9 cellular contexts compared by ENCODE assay signal in the genomic region with DNA sequence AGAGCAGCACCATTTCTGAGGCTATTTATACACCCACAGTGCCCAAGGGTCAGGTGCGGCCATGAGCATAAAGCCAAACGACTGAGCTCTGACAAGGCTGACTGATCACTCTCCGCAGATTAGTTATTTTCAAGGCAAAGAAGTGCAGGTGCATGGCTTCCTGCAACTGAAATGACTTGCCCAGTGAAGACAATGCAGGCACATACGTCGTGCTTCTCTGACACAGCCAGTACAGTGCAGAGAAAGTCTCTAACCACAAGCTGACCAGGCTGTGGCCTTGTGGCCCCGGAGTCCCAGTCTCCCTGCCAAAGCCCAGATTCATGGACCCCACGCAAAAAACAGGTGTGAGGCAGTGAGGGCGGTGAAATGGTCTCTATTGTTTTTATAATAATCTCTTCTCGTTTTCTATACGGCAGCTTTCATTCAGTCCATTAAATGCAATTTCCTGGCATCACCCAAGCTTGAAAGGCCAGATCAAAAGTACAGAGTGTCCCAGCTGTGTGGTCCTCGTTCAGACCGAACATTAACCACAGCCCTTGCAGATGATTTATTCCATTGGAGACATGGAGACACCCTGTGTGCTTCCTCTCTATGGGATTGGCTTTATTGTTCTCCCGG.
DNase-seq lines count a peak whose midpoint lies in the region; ATAC-seq and TF ChIP-seq lines count a peak whose summit lies in the region.
"Had no signal": no experiment of that assay in that cellular context is flagged by ENCODE, and none has a peak within 500 bp of the region (broad histone marks: within the 10 kb centered on the region; RNA-seq: fewer than 3 reads in every experiment).

No MANE protein-coding gene starts in this region.

- no TSS peak for BruUV-seq in OCI-LY7 (replicated peaks; lab: Mats Ljungman, UMichigan)

- TF ChIP-seq CTCF in OCI-LY7 (conservative IDR thresholded peaks at IDR 0.05; ENCODE audit: low read length) (no peak), hepatocyte (IDR thresholded peaks at IDR 0.05; ENCODE audit: poor library complexity) (no peak)

- CTCF ChIA-PET in OCI-LY7 (lab: Charles Lee; ENCODE audit: unreplicated experiment), result interaction anchor here (0.5 to 1.2 kb wide), 6 partner anchors 11 to 449 kb away, joined by 3 to 8 read pairs (median 3); no protein-coding TSS in a partner anchor

- ATAC-seq in GM19324 (IDR thresholded peaks at IDR 0.05; ENCODE audit: low FRiP score, unreplicated experiment), result peak; percentile 95
- peak; percentile 87 for ATAC-seq in HG03097 (IDR thresholded peaks at IDR 0.05; ENCODE audit: low FRiP score, unreplicated experiment)

- H4K20me1 ChIP-seq in BLaER1 (no peaks in the 10 kb centered on the region), OCI-LY7 (ENCODE audit: insufficient read depth, low read length) (no peaks in the 10 kb centered on the region), hepatocyte (ENCODE audit: insufficient read depth, poor library complexity, severe bottlenecking) (no peaks in the 10 kb centered on the region)

- H3K4me3 ChIP-seq in BLaER1 (peak overlapping the region; percentile 44), OCI-LY7 (ENCODE audit: low read depth, low read length, poor library complexity, severe bottlenecking) (peak overlapping the region; percentile 41), hepatocyte (no peak overlapping the region)

- no peaks in the 10 kb centered on the region for H3K9me2 ChIP-seq in OCI-LY7 (ENCODE audit: insufficient read depth, low read length)
- no peaks in the 10 kb centered on the region for H3K9me2 ChIP-seq in hepatocyte (replicated peaks; ENCODE audit: insufficient read depth)

- H3K36me3 ChIP-seq in BLaER1, result no peaks in the 10 kb centered on the region
- H3K36me3 ChIP-seq in OCI-LY7 (ENCODE audit: insufficient read depth, low read length), result 0 out of 2 replicates have a peak, but pooled peaks cover 2% of the 10 kb centered on the region
- no peaks in the 10 kb centered on the region for H3K36me3 ChIP-seq in hepatocyte (replicated peaks; ENCODE audit: insufficient read depth, low read depth)

- H3K9me3 ChIP-seq in BLaER1 (peaks cover 6% of the 10 kb centered on the region), OCI-LY7 (ENCODE audit: low read length) (no peaks in the 10 kb centered on the region), hepatocyte (ENCODE audit: low read depth) (no peaks in the 10 kb centered on the region)

- DNase-seq in OCI-LY7 (ENCODE audit: low spot score) (peak; percentile 97), activated T-cell treated with anti-CD3 and anti-CD28 coated beads for 4 hours (no peak), T-helper 2 cell (no peak), hepatocyte (ENCODE audit: low spot score) (no peak), NCI-H2029 treated with DMSO at 0.1 percent for 48 hours (lab: John Stamatoyannopoulos, UW) (no peak)
- DNase-seq: aorta had no signal

- intact Hi-C loops in OCI-LY7 (cut with micrococcal nuclease; ENCODE audit: unreplicated experiment), result loop anchor here (1.0 to 5.0 kb wide), 10 partner anchors 67 to 803 kb away; no protein-coding TSS in a partner anchor

- H3K9ac ChIP-seq in BLaER1, result peak overlapping the region; percentile 66; the same call in 1 of the 2 replicates

- H3K79me2 ChIP-seq in OCI-LY7 (ENCODE audit: insufficient read depth, low read depth, low read length) (no peaks in the 10 kb centered on the region), hepatocyte (no peaks in the 10 kb centered on the region)

- POLR2A ChIA-PET in OCI-LY7 (lab: Charles Lee), result interaction anchor here (0.7 to 3.3 kb wide), 28 partner anchors 10 to 807 kb away, joined by 3 to 18 read pairs (median 3); partner anchors contain the start of gene ID2

- H3K27me3 ChIP-seq in BLaER1, result no peaks in the 10 kb centered on the region
- H3K27me3 ChIP-seq in hepatocyte, result no peaks in the 10 kb centered on the region

- H3K4me1 ChIP-seq in BLaER1 (peaks cover 88% of the 10 kb centered on the region), OCI-LY7 (ENCODE audit: insufficient read depth, low read length, poor library complexity, severe bottlenecking) (peaks cover 99% of the 10 kb centered on the region), hepatocyte (ENCODE audit: insufficient read depth) (no peaks in the 10 kb centered on the region)

- H3K4me2 ChIP-seq in BLaER1 (peak overlapping the region; percentile 90), OCI-LY7 (ENCODE audit: low read length) (peak overlapping the region; percentile 79), hepatocyte (no peak overlapping the region)

- H2AFZ ChIP-seq in OCI-LY7 (ENCODE audit: low read length) (peak overlapping the region; percentile 30; the same call in 1 of the 2 replicates), hepatocyte (no peak overlapping the region)

- peak overlapping the region; percentile 76 for H3K27ac ChIP-seq in BLaER1
- H3K27ac ChIP-seq in OCI-LY7 (ENCODE audit: low read depth, low read length, poor library complexity, severe bottlenecking), result peak overlapping the region; percentile 97
- H3K27ac ChIP-seq in hepatocyte, result no peak overlapping the region

- WGBS in hepatocyte (ENCODE audit: low lambda C conversion rate, missing lambda C conversion rate), result 80% methylated on average over 13 of the region's 13 CpGs
